ENCODE assay signal across 24 cellular contexts in the genomic region with DNA sequence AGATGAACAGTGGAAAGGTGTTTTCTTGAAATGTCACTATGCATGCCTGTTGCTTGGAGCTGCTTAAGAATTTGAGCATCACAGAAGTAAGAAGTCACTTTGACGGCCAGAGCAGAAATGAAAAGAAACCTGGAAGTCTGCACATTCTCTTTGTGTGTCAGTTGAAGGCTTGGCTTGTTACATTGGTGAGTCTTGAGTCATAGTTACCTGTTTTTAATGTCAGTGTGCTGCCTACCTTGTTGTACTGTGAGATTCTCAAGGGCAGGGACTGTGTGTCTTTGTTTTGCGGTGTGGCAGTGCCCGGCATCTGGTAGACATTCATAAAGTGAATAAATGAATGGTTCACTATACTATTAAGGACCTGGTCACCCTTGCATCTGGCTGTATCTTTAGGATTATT. TPM values are rescaled to one million over a fixed set of nuclear protein-coding genes. Genes with fewer than 3 reads are reported as not detected.
DNase-seq lines count a peak whose midpoint lies in the region; ATAC-seq and TF ChIP-seq lines count a peak whose summit lies in the region.
"Had no signal": no experiment of that assay in that cellular context is flagged by ENCODE, and none has a peak within 500 bp of the region (broad histone marks: within the 10 kb centered on the region; RNA-seq: fewer than 3 reads in every experiment).

No MANE protein-coding gene starts in this region.

- peak overlapping the region; percentile 20 for H3K4me2 ChIP-seq in PC-3 (ENCODE audit: low read length)
- H3K4me2 ChIP-seq: A549, SK-N-SH had no signal

- H3K9ac ChIP-seq in PC-3 (ENCODE audit: low read length), result 0 out of 2 replicates have a peak overlapping the region, but pooled peaks have one; percentile 75
- H3K9ac ChIP-seq: BLaER1 treated with 17β-estradiol and CSF1 and Interleukin-3, amounts not matched to agents 10 nM and 100 nM; SK-N-SH had no signal

- ATAC-seq in PC-3, result peak; percentile 35; the same call in 1 of the 2 replicates
- no peak for ATAC-seq in memory B cell (ENCODE audit: low read depth)
- ATAC-seq in activated CD8-positive, alpha-beta T cell treated with anti-CD3 and anti-CD28 coated beads, Interleukin-2, amount 10 ng/mL, durations not matched to agents 7 days and 5 days, result no peak
- ATAC-seq: A549 had no signal

- no peak overlapping the region for H3K4me3 Mint-ChIP-seq in memory B cell
- H3K4me3 Mint-ChIP-seq in activated CD8-positive, alpha-beta T cell treated with anti-CD3 and anti-CD28 coated beads, Interleukin-2, amount 10 ng/mL, durations not matched to agents 7 days and 5 days, result no peak overlapping the region
- H3K4me3 Mint-ChIP-seq: CD4-positive, alpha-beta T cell had no signal

- peak overlapping the region; percentile 53 for H3K27ac Mint-ChIP-seq in memory B cell
- H3K27ac Mint-ChIP-seq in activated CD8-positive, alpha-beta T cell treated with anti-CD3 and anti-CD28 coated beads, Interleukin-2, amount 10 ng/mL, durations not matched to agents 7 days and 5 days, result no peak overlapping the region
- H3K27ac Mint-ChIP-seq: CD4-positive, alpha-beta T cell had no signal

- peaks cover 56% of the 10 kb centered on the region for H3K36me3 ChIP-seq in PC-3 (ENCODE audit: low read depth, low read length)

- no peak for TF ChIP-seq CTCF in PC-3 (conservative IDR thresholded peaks at IDR 0.05; ENCODE audit: low read depth, low read length)
- TF ChIP-seq CTCF in epithelial cell of esophagus (IDR thresholded peaks at IDR 0.05; ENCODE audit: insufficient read depth, low read depth, low read length, missing control alignments), result no peak

- H3F3A ChIP-seq in PC-3 (ENCODE audit: low read length, unreplicated experiment), result peaks cover 12% of the 10 kb centered on the region

- CTCF ChIA-PET in PC-3 (lab: Charles Lee), result no interaction called here
- CTCF ChIA-PET in activated CD8-positive, alpha-beta T cell treated with anti-CD3 and anti-CD28 coated beads, Interleukin-2, amount 10 ng/mL, durations not matched to agents 7 days and 5 days (lab: Charles Lee), result interaction anchor here (3.3 kb wide), 1 partner anchor 10 kb away, joined by 14 read pairs; the partner anchor contains the start of gene OTUD3

- H3K4me3 ChIP-seq in PC-3 (ENCODE audit: low read length), result no peak overlapping the region
- H3K4me3 ChIP-seq in epithelial cell of esophagus (ENCODE audit: low read length), result no peak overlapping the region
- H3K4me3 ChIP-seq: A549; BLaER1 treated with 17β-estradiol and CSF1 and Interleukin-3, amounts not matched to agents 10 nM and 100 nM; HAP-1; MG63 had no signal

- H2AFZ ChIP-seq in PC-3 (ENCODE audit: low read length), result no peak overlapping the region

- peaks cover 35% of the 10 kb centered on the region for H3K36me3 Mint-ChIP-seq in memory B cell
- H3K36me3 Mint-ChIP-seq in activated CD8-positive, alpha-beta T cell treated with anti-CD3 and anti-CD28 coated beads, Interleukin-2, amount 10 ng/mL, durations not matched to agents 7 days and 5 days (ENCODE audit: low read depth), result peaks cover 31% of the 10 kb centered on the region

- H3K27ac ChIP-seq in PC-3 (ENCODE audit: low read length), result peak overlapping the region; percentile 96
- H3K27ac ChIP-seq: A549 had no signal

- H3K27me3 ChIP-seq in PC-3 (ENCODE audit: low read length), result no peaks in the 10 kb centered on the region
- H3K27me3 ChIP-seq: BLaER1 treated with 17β-estradiol and CSF1 and Interleukin-3, amounts not matched to agents 10 nM and 100 nM; MG63 had no signal

- no peaks in the 10 kb centered on the region for H3K9me2 ChIP-seq in PC-3 (replicated peaks; ENCODE audit: low read length)
- H3K9me2 ChIP-seq: SK-N-SH had no signal

- intact Hi-C loops in PC-3 (cut with micrococcal nuclease), result no loop called here

- POLR2A ChIA-PET in PC-3 (lab: Charles Lee; ENCODE audit: unreplicated experiment), result no interaction called here
- POLR2A ChIA-PET in activated CD8-positive, alpha-beta T cell treated with anti-CD3 and anti-CD28 coated beads, Interleukin-2, amount 10 ng/mL, durations not matched to agents 7 days and 5 days (lab: Charles Lee), result no interaction called here

- H3K4me1 Mint-ChIP-seq in memory B cell, result peaks cover 12% of the 10 kb centered on the region
- H3K4me1 Mint-ChIP-seq in activated CD8-positive, alpha-beta T cell treated with anti-CD3 and anti-CD28 coated beads, Interleukin-2, amount 10 ng/mL, durations not matched to agents 7 days and 5 days (ENCODE audit: low read depth), result peaks cover 4% of the 10 kb centered on the region

- H3K4me1 ChIP-seq in PC-3 (ENCODE audit: insufficient read depth, low read length), result peaks cover 48% of the 10 kb centered on the region
- H3K4me1 ChIP-seq: HAP-1 had no signal

- H3K27me3 Mint-ChIP-seq in memory B cell, result no peaks in the 10 kb centered on the region
- H3K27me3 Mint-ChIP-seq in activated CD8-positive, alpha-beta T cell treated with anti-CD3 and anti-CD28 coated beads, Interleukin-2, amount 10 ng/mL, durations not matched to agents 7 days and 5 days (ENCODE audit: low read depth), result no peaks in the 10 kb centered on the region
- H3K27me3 Mint-ChIP-seq: CD4-positive, alpha-beta T cell had no signal

- no peaks in the 10 kb centered on the region for H3K9me3 Mint-ChIP-seq in memory B cell
- H3K9me3 Mint-ChIP-seq in activated CD8-positive, alpha-beta T cell treated with anti-CD3 and anti-CD28 coated beads, Interleukin-2, amount 10 ng/mL, durations not matched to agents 7 days and 5 days (ENCODE audit: insufficient read depth), result no peaks in the 10 kb centered on the region
- H3K9me3 Mint-ChIP-seq: CD4-positive, alpha-beta T cell had no signal

- DNase-seq in PC-3, result peak; percentile 48
- DNase-seq in epithelial cell of esophagus (ENCODE audit: low read depth), result peak; percentile 52
- no peak for DNase-seq in memory B cell (ENCODE audit: low spot score in 2 of 2)
- DNase-seq in NCI-H1105 (lab: John Stamatoyannopoulos, UW), result no peak
- no peak for DNase-seq in SIG-M5 (lab: John Stamatoyannopoulos, UW)
- no peak for DNase-seq in activated T-cell treated with anti-CD3 and anti-CD28 coated beads, Interleukin-2, amount 50 U/mL, for 48 hours
- DNase-seq in activated CD8-positive, alpha-beta T cell treated with anti-CD3 and anti-CD28 coated beads, Interleukin-2, amount 10 ng/mL, durations not matched to agents 7 days and 5 days, result no peak
- DNase-seq: AML-193; CD4-positive, alpha-beta T cell; GOT3; KG1; MG63; NCI-H1417; NCI-H1694; NCI-H2029 treated with DMSO at 0.1 percent for 48 hours; NCI-H2227 treated with DMSO at 0.1 percent for 48 hours; NCI-H526 treated with DMSO at 0.1 percent for 48 hours; SK-N-SH had no signal

- H3K9me3 ChIP-seq in PC-3 (ENCODE audit: low read length), result no peaks in the 10 kb centered on the region
- H3K9me3 ChIP-seq: A549; BLaER1 treated with 17β-estradiol and CSF1 and Interleukin-3, amounts not matched to agents 10 nM and 100 nM; HAP-1; MG63; SK-N-SH had no signal

- H4K20me1 ChIP-seq in PC-3 (ENCODE audit: low read length), result peaks cover 34% of the 10 kb centered on the region; the same call in 1 of the 2 replicates

- peaks cover 84% of the 10 kb centered on the region for H3K79me2 ChIP-seq in PC-3 (ENCODE audit: low read length)

- BruUV-seq in PC-3 (replicated peaks; lab: Mats Ljungman, UMichigan), result no TSS peak

RNA-seq across cellular contexts. Expression of gene OTUD3, which starts 9.9 kb away (rescaled TPM):
- 9.7 and 9.9 TPM in 2 replicates for total RNA-seq in PC-3 (2014; rRNA removed)
- 10 to 100 TPM in 1 of 2 experiments, 1 to 10 TPM in 1; 9.7 to 10.4 TPM for total RNA-seq in activated CD8-positive, alpha-beta T cell treated with anti-CD3 and anti-CD28 coated beads, Interleukin-2, amount 10 ng/mL, durations not matched to agents 7 days and 5 days

RNA-seq across cellular contexts. Expression of gene PLA2G2E, which starts 31.3 kb away (rescaled TPM):
- total RNA-seq in PC-3 (2014; rRNA removed), result not detected in 2 replicates
- not detected for total RNA-seq in activated CD8-positive, alpha-beta T cell treated with anti-CD3 and anti-CD28 coated beads, Interleukin-2, amount 10 ng/mL, durations not matched to agents 7 days and 5 days
- total RNA-seq: CD4-positive, alpha-beta T cell; IMR-90; NCI-H460; OCI-LY7 had no signal

Comparison
In these comparisons a context has a peak if more than half of its experiments do, and no peak if none do; other contexts are left out.
1. DNase-seq: peak in PC-3 (single experiment) and epithelial cell of esophagus (single experiment); none in memory B cell (0 of 2), NCI-H1105 (single experiment), SIG-M5 (single experiment), activated T-cell treated with anti-CD3 and anti-CD28 coated beads, Interleukin-2, amount 50 U/mL, for 48 hours (0 of 2) and activated CD8-positive, alpha-beta T cell treated with anti-CD3 and anti-CD28 coated beads, Interleukin-2, amount 10 ng/mL, durations not matched to agents 7 days and 5 days (single experiment).